ENCODE assay signal across 8 cellular contexts in the genomic region with DNA sequence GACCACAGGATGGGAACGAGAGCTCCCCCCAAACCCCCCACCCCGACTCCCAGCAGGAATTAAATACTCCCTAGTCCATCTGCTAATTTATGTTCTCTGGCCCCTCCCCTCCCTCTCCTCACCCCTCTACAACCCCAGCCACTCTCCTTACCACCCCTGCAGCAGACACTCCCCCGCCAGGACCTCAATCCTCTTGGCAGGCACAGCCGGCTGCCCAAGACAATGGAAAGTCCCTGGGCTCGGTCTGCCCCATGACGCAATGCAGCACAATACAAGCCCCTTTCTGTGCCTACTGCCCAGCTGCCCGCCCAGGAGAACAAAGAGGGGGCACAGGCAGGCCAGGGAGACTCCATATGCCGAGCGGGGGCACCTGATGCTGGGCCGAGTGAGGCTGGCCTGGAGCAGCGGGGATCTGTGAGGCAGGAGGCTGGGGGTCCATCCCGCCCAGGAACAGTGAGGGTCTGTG. TPM values are rescaled to one million over a fixed set of nuclear protein-coding genes. Genes with fewer than 3 reads are reported as not detected.
A peak's percentile ranks its signal among the peaks of the same experiment; 100 is the strongest.
DNase-seq lines count a peak whose midpoint lies in the region; ATAC-seq and TF ChIP-seq lines count a peak whose summit lies in the region.

No MANE protein-coding gene starts in this region.

- no peaks in the 10 kb centered on the region for H3K36me3 ChIP-seq in MG63
- H3K36me3 ChIP-seq in body of pancreas (replicated peaks in 1 of 2; ENCODE audit: insufficient read depth in 1 of 2, low read depth in 2 of 2) = no peaks in the 10 kb centered on the region
- no peaks in the 10 kb centered on the region for H3K36me3 ChIP-seq in iPS-20b (ENCODE audit: insufficient read depth, low read depth, low read length)

- H3K27ac Mint-ChIP-seq in activated naive CD4-positive, alpha-beta T cell treated with anti-CD3 and anti-CD28 coated beads for 36 hours = no peak overlapping the region

- no peak overlapping the region for H3K4me3 Mint-ChIP-seq in activated naive CD4-positive, alpha-beta T cell treated with anti-CD3 and anti-CD28 coated beads for 36 hours

- H3K4me1 ChIP-seq in body of pancreas = peaks cover 23% of the 10 kb centered on the region
- peaks cover 21% of the 10 kb centered on the region for H3K4me1 ChIP-seq in iPS-20b (ENCODE audit: insufficient read depth, low read length)

- H3K27me3 ChIP-seq in MG63 = no peaks in the 10 kb centered on the region
- H3K27me3 ChIP-seq in body of pancreas = no peaks in the 10 kb centered on the region
- no peaks in the 10 kb centered on the region for H3K27me3 ChIP-seq in iPS-20b (ENCODE audit: insufficient read depth, low read length)

- ATAC-seq in body of pancreas (peak; percentile 85), GM18873 (IDR thresholded peaks at IDR 0.05; ENCODE audit: low FRiP score, unreplicated experiment) (no peak)

- no peaks in the 10 kb centered on the region for H3K4me1 Mint-ChIP-seq in activated naive CD4-positive, alpha-beta T cell treated with anti-CD3 and anti-CD28 coated beads for 36 hours (ENCODE audit: low read depth)

- DNase-seq in MG63 (peak; percentile 96), body of pancreas (peak; percentile 60 to 76 (median 71)), NCI-H2029 treated with DMSO at 0.1 percent for 48 hours (lab: John Stamatoyannopoulos, UW) (no peak), GM13976 (ENCODE audit: low spot score) (no peak)
- DNase-seq in activated naive CD4-positive, alpha-beta T cell treated with anti-CD3 and anti-CD28 coated beads for 36 hours = no peak

- H3K27ac ChIP-seq in body of pancreas (peak overlapping the region; percentile 21 to 65 (median 44)), iPS-20b (ENCODE audit: low read length) (no peak overlapping the region), skin epidermis (peak overlapping the region in 14 of 21 experiments; percentile 7 to 77 (median 64))

- in situ Hi-C loops in GM13976 (cut with MboI; ENCODE audit: low sequenced_read_pairs, unreplicated experiment) = no loop called here

- H3K9me3 Mint-ChIP-seq in activated naive CD4-positive, alpha-beta T cell treated with anti-CD3 and anti-CD28 coated beads for 36 hours = no peaks in the 10 kb centered on the region

- H3K9me3 ChIP-seq in MG63 (no peaks in the 10 kb centered on the region), body of pancreas (no peaks in the 10 kb centered on the region), iPS-20b (ENCODE audit: insufficient read depth, low read depth, low read length) (no peaks in the 10 kb centered on the region)

- TF ChIP-seq CTCF in body of pancreas (IDR thresholded peaks at IDR 0.05) = no peak
- TF ChIP-seq CTCF in GM13976 (IDR thresholded peaks at IDR 0.05; ENCODE audit: borderline replicate concordance, control extremely low read depth, extremely low read depth, insufficient read depth, missing control alignments) = no peak

- intact Hi-C loops in body of pancreas (cut with DNase I) = no loop called here
- intact Hi-C loops in activated naive CD4-positive, alpha-beta T cell treated with anti-CD3 and anti-CD28 coated beads for 36 hours (cut with micrococcal nuclease) = no loop called here

- no peak for TF ChIP-seq POLR2A in body of pancreas (IDR thresholded peaks at IDR 0.05)

- H3K9ac ChIP-seq in iPS-20b (ENCODE audit: low read depth, low read length) = peak overlapping the region; percentile 70; the same call in 1 of the 2 replicates

- no peaks in the 10 kb centered on the region for H3K36me3 Mint-ChIP-seq in activated naive CD4-positive, alpha-beta T cell treated with anti-CD3 and anti-CD28 coated beads for 36 hours (ENCODE audit: low read depth)

- 57 to 59% methylated on average over 10 to 12 of the region's 12 CpGs for WGBS in body of pancreas, 2 donors

- CTCF ChIA-PET in activated naive CD4-positive, alpha-beta T cell treated with anti-CD3 and anti-CD28 coated beads for 36 hours (lab: Charles Lee) = interaction anchor here (1.3 kb wide), 1 partner anchor 28 kb away, joined by 5 read pairs; no protein-coding TSS in a partner anchor

- H3K27me3 Mint-ChIP-seq in activated naive CD4-positive, alpha-beta T cell treated with anti-CD3 and anti-CD28 coated beads for 36 hours (ENCODE audit: low read depth) = no peaks in the 10 kb centered on the region

- H3K4me3 ChIP-seq in MG63 (no peak overlapping the region), body of pancreas (no peak overlapping the region), iPS-20b (ENCODE audit: low read length) (peak overlapping the region; percentile 3; the same call in 1 of the 2 replicates), skin epidermis (no peak overlapping the region)

RNA-seq across cellular contexts. Expression of a gene that starts 30.3 kb away (rescaled TPM):
- total RNA-seq in MG63 (2014; rRNA removed; shearing (Covaris generic); ENCODE audit: low replicate concordance) = 37.7 and 52.4 TPM in 2 replicates
- total RNA-seq in body of pancreas = 10 to 100 TPM; 47.0 to 60.6 TPM
- total RNA-seq in activated naive CD4-positive, alpha-beta T cell treated with anti-CD3 and anti-CD28 coated beads for 36 hours = 1 to 10 TPM; 1.7 to 2.1 TPM

Comparison
In these comparisons a context has a peak if more than half of its experiments do, and no peak if none do; other contexts are left out.
1. DNase-seq: peak in MG63 (single experiment) and body of pancreas (4 of 4); none in activated naive CD4-positive, alpha-beta T cell treated with anti-CD3 and anti-CD28 coated beads for 36 hours (single experiment), NCI-H2029 treated with DMSO at 0.1 percent for 48 hours (single experiment) and GM13976 (single experiment).
2. RNA of a gene that starts 30.3 kb away (total RNA-seq): 47.0 to 60.6 TPM in body of pancreas and 37.7 to 52.4 TPM in MG63; 1.7 to 2.1 TPM in activated naive CD4-positive, alpha-beta T cell treated with anti-CD3 and anti-CD28 coated beads for 36 hours; every median in the first group is over 10 times any median in the second.